Comparison of ENCODE assay signal across 8 cellular contexts in the genomic region with DNA sequence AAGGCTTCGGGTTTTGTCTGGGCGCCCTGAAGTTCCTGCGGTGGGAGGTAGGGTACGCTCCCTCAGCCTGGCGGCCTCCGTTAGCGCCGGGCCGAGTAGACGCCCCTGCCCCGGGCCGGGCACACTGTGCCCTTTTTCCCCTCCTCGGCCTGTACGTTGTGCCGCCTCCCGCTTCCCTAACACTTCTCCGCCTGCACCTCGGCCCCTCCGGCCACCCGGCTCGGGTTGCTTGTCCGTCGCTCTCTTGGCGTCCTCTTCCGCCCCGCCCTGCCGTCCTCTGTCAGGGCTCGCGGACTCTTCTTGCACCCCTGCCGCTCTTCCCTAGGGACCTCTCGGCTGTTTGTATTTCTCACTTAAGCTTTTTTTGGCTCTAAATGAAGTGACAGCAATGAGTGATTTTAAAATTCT. TPM values are rescaled to one million over a fixed set of nuclear protein-coding genes. Genes with fewer than 3 reads are reported as not detected.
DNase-seq lines count a peak whose midpoint lies in the region; ATAC-seq and FAIRE-seq lines count a peak whose summit lies in the region.

No MANE protein-coding gene starts in this region.

- H3K9me3 Mint-ChIP-seq in memory B cell = no peaks in the 10 kb centered on the region

- no peak for FAIRE-seq in urothelium cell line (lab: Jason Lieb, UNC)

- H3K27me3 Mint-ChIP-seq in memory B cell = peaks cover 2% of the 10 kb centered on the region

- H3K36me3 Mint-ChIP-seq in memory B cell = no peaks in the 10 kb centered on the region

- peak; percentile 38 for ATAC-seq in GM21423 (IDR thresholded peaks at IDR 0.05; ENCODE audit: unreplicated experiment)
- ATAC-seq in HG03571 (IDR thresholded peaks at IDR 0.05; ENCODE audit: unreplicated experiment) = peak; percentile 36
- peak; percentile 41 for ATAC-seq in memory B cell (ENCODE audit: low read depth)

- H3K4me1 Mint-ChIP-seq in memory B cell = peaks cover 12% of the 10 kb centered on the region

- DNase-seq in SIG-M5 treated with dmso at 0.1 percent for 504 hours (lab: John Stamatoyannopoulos, UW; ENCODE audit: unreplicated experiment) = peak; percentile 62
- DNase-seq in SIG-M5 (lab: John Stamatoyannopoulos, UW) = no peak
- DNase-seq in RPMI7951 (ENCODE audit: low read depth) = peak; percentile 75
- peak; percentile 63 for DNase-seq in dermis blood vessel endothelial cell
- DNase-seq in memory B cell (ENCODE audit: low spot score in 2 of 2) = no peak
- peak; percentile 70 for DNase-seq in urothelium cell line (ENCODE audit: low spot score)

- peak overlapping the region; percentile 99 for H3K27ac Mint-ChIP-seq in memory B cell

- peak overlapping the region; percentile 98 for H3K4me3 Mint-ChIP-seq in memory B cell

RNA-seq across cellular contexts. Expression of gene KNL1, which starts 0.4 kb away (rescaled TPM):
- 69.5 and 90.1 TPM in 2 replicates for total RNA-seq in RPMI7951 (2014; rRNA removed; shearing (Covaris generic))
- 7.5 and 37.5 TPM in 2 replicates for total RNA-seq in dermis blood vessel endothelial cell

RNA-seq across cellular contexts. Expression of gene RPUSD2, which starts 25.3 kb away (rescaled TPM):
- 12.2 and 13.2 TPM in 2 replicates for total RNA-seq in RPMI7951 (2014; rRNA removed; shearing (Covaris generic))
- total RNA-seq in dermis blood vessel endothelial cell = 14.0 and 14.8 TPM in 2 replicates

RNA-seq across cellular contexts. Expression of gene CCDC32, which starts 29.6 kb away (rescaled TPM):
- total RNA-seq in RPMI7951 (2014; rRNA removed; shearing (Covaris generic)) = 24.8 and 53.7 TPM in 2 replicates
- 20.3 and 25.7 TPM in 2 replicates for total RNA-seq in dermis blood vessel endothelial cell

Comparison
In these comparisons a context has a peak if more than half of its experiments do, and no peak if none do; other contexts are left out.
1. DNase-seq: peak in SIG-M5 treated with dmso at 0.1 percent for 504 hours (single experiment), RPMI7951 (single experiment), dermis blood vessel endothelial cell (single experiment) and urothelium cell line (single experiment); none in SIG-M5 (single experiment) and memory B cell (0 of 2).
2. Peak in every context shown above with its lines, with median percentiles within 50 percentile points of each other: ATAC-seq.